Comparison of ENCODE assay signal across 8 cellular contexts in the genomic region with DNA sequence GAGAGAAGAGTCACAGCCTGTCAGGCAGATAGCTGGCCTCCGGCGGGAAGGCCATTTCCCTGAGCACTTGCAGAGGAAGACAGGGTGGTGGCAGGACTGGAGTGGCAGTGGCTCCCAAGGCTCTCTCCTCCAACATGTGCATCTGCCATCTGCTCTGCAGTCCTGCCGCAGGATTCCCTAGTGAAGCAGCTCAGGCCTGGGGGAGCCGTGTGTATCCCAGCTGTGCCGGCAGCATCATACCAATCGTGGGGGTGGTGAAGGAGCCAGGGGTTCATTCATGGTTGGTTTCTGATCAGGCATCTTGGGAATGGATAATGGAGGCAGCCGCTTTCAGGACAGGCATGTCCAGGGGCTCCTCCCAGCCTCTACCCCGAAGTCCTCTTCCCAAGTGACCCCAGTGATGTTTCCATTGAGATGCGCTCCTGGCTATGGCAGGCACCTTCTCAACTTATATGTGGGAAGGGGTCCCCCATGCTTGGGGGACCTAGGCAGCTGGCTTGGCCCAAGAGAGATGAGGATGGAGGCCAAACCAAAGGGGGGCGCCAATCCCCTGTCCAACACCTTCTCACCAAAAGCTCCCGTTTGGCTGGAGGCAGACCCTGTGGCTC. TPM values are rescaled to one million over a fixed set of nuclear protein-coding genes. Genes with fewer than 3 reads are reported as not detected.
DNase-seq lines count a peak whose midpoint lies in the region; ATAC-seq and TF ChIP-seq lines count a peak whose summit lies in the region.
"Had no signal": no experiment of that assay in that cellular context is flagged by ENCODE, and none has a peak within 500 bp of the region (broad histone marks: within the 10 kb centered on the region; RNA-seq: fewer than 3 reads in every experiment).

No MANE protein-coding gene starts in this region.

- H3K9me3 ChIP-seq in gastroesophageal sphincter (no peaks in the 10 kb centered on the region), stomach smooth muscle (ENCODE audit: control insufficient read depth in 2 of 2, low read length in 2 of 2) (no peaks in the 10 kb centered on the region)

- H3K36me3 ChIP-seq in gastroesophageal sphincter = peaks cover 0 to 42% of the 10 kb centered on the region in 2 donors
- peaks cover 42 to 51% of the 10 kb centered on the region in 2 donors for H3K36me3 ChIP-seq in stomach smooth muscle (ENCODE audit: control insufficient read depth in 2 of 2, insufficient read depth in 2 of 2, low read length in 2 of 2)

- peak overlapping the region; percentile 100 for H3K9ac ChIP-seq in stomach smooth muscle (ENCODE audit: low read length in 2 of 2)

- H3K27me3 ChIP-seq in gastroesophageal sphincter (no peaks in the 10 kb centered on the region), stomach smooth muscle (ENCODE audit: control insufficient read depth in 1 of 2, insufficient read depth in 2 of 2, low read length in 2 of 2) (no peaks in the 10 kb centered on the region)

- ATAC-seq in gastroesophageal sphincter = no peak
- ATAC-seq: left lobe of liver had no signal

- TF ChIP-seq POLR2A in gastroesophageal sphincter (IDR thresholded peaks at IDR 0.05) = peak in 1 of 2 donors; percentile 10

- H3K4me3 ChIP-seq in gastroesophageal sphincter (peak overlapping the region in 1 of 2 donors; percentile 73), stomach smooth muscle (ENCODE audit: low read length in 2 of 2) (peak overlapping the region; percentile 96 to 98)

- peaks cover 0 to 51% (median 4%) of the 10 kb centered on the region in 3 donors for H3K4me1 ChIP-seq in gastroesophageal sphincter
- peaks cover 41% of the 10 kb centered on the region for H3K4me1 ChIP-seq in stomach smooth muscle (ENCODE audit: control insufficient read depth, insufficient read depth, low read length)

- WGBS in gastroesophageal sphincter (ENCODE audit: low coverage in 1 of 2), 2 donors = 13 to 59% methylated on average over 2 of the region's 11 CpGs

- no peak for TF ChIP-seq EP300 in gastroesophageal sphincter (IDR thresholded peaks at IDR 0.05)

- TF ChIP-seq CTCF in gastroesophageal sphincter (IDR thresholded peaks at IDR 0.05) = no peak

- peak overlapping the region; percentile 97 to 99 (median 97) for H3K27ac ChIP-seq in gastroesophageal sphincter
- H3K27ac ChIP-seq in stomach smooth muscle (ENCODE audit: low read length) = peak overlapping the region; percentile 100

- peak; percentile 29 for DNase-seq in NCI-H2171 treated with DMSO at 0.1 percent for 48 hours (lab: John Stamatoyannopoulos, UW)
- no peak for DNase-seq in NCI-H2171 (lab: John Stamatoyannopoulos, UW)
- DNase-seq in SW 1271 (lab: John Stamatoyannopoulos, UW) = no peak
- DNase-seq in activated CD8-positive, alpha-beta memory T cell treated with anti-CD3 and anti-CD28 coated beads, Interleukin-2, amount 50 U/mL, for 48 hours = no peak
- DNase-seq: NCI-H146 had no signal

RNA-seq across cellular contexts. Expression of a gene that starts 6.1 kb away (rescaled TPM):
- total RNA-seq in gastroesophageal sphincter = over 10,000 TPM; 10,394 to 14,194 (median 13,050) TPM

RNA-seq across cellular contexts. Expression of a gene that starts 26.6 kb away (rescaled TPM):
- total RNA-seq in gastroesophageal sphincter = 10 to 100 TPM; 28.9 to 40.5 (median 35.3) TPM

RNA-seq across cellular contexts. Expression of a gene that starts 26.8 kb away (rescaled TPM):
- total RNA-seq in gastroesophageal sphincter = 10 to 100 TPM; 15.3 to 50.1 (median 33.6) TPM

RNA-seq across cellular contexts. Expression of a gene that starts 27.2 kb away (rescaled TPM):
- 10 to 100 TPM; 14.8 to 21.2 (median 17.4) TPM for total RNA-seq in gastroesophageal sphincter
